In genomic region chr14:94081386-94081820, GRCh38 we compare ENCODE assay signal across 8 cellular contexts. TPM values are rescaled to one million over a fixed set of nuclear protein-coding genes. Genes with fewer than 3 reads are reported as not detected.
A peak's percentile ranks its signal among the peaks of the same experiment; 100 is the strongest.
DNase-seq lines count a peak whose midpoint lies in the region; ATAC-seq, FAIRE-seq and TF ChIP-seq lines count a peak whose summit lies in the region.

No MANE protein-coding gene starts in this region.

- H3K4me1 Mint-ChIP-seq in H9 (peaks cover 30 to 33% of the 10 kb centered on the region in 2 experiments), natural killer cell (peaks cover 37 to 56% of the 10 kb centered on the region in 2 donors)

- H3K9me3 ChIP-seq in H9 (ENCODE audit: control insufficient read depth, low read depth, low read length), result no peaks in the 10 kb centered on the region
- no peaks in the 10 kb centered on the region for H3K9me3 ChIP-seq in ectodermal cell (ENCODE audit: control insufficient read depth, low read length)

- no peak overlapping the region for H3T11ph ChIP-seq in H9 (ENCODE audit: low read length)

- peaks cover 2% of the 10 kb centered on the region for H3K4me1 ChIP-seq in H9 (ENCODE audit: insufficient read depth, low read length)
- peaks cover 22% of the 10 kb centered on the region for H3K4me1 ChIP-seq in ectodermal cell (ENCODE audit: control insufficient read depth, insufficient read depth, low read length)

- H3K27me3 ChIP-seq in H9 (ENCODE audit: insufficient read depth, low read length) (no peaks in the 10 kb centered on the region), ectodermal cell (ENCODE audit: control insufficient read depth, insufficient read depth, low read length, poor library complexity, severe bottlenecking) (no peaks in the 10 kb centered on the region)

- no peak overlapping the region for H2BK20ac ChIP-seq in H9 (ENCODE audit: low read depth, low read length, poor library complexity, severe bottlenecking)

- no peak overlapping the region for H3K56ac ChIP-seq in H9 (ENCODE audit: insufficient read length, low read depth, low read length)

- H3K27ac Mint-ChIP-seq in H9 (peak overlapping the region; percentile 65 to 96 (median 79); a peak in 6 of 7 replicates), natural killer cell (peak overlapping the region; percentile 97 to 98)

- peaks cover 4% of the 10 kb centered on the region for H4K20me1 ChIP-seq in H9 (ENCODE audit: control insufficient read depth, insufficient read depth, insufficient read length)

- DNase-seq in H9, result no peak
- DNase-seq in NCI-H69 (lab: John Stamatoyannopoulos, UW), result peak; percentile 72
- no peak for DNase-seq in natural killer cell
- DNase-seq in NCI-H1417 (lab: John Stamatoyannopoulos, UW), result no peak
- no peak for DNase-seq in GM19239 (ENCODE audit: insufficient read length, low spot score)
- DNase-seq in RCC 7860 (ENCODE audit: low spot score), result no peak

- no peak overlapping the region for H3K14ac ChIP-seq in H9 (ENCODE audit: insufficient read depth, low read length)

- no CpG with 5 or more reads among the region's 19 CpGs for WGBS in H9 (ENCODE audit: extremely low coverage, insufficient read length, low lambda C conversion rate)
- WGBS in ectodermal cell, 2 experiments, result 4 to 6% methylated on average over 19 of the region's 19 CpGs

- peak overlapping the region; percentile 92 for H3K4me2 ChIP-seq in H9 (ENCODE audit: insufficient read depth, insufficient read length, low read length)

- H3K27ac ChIP-seq in H9 (ENCODE audit: insufficient read length, low read depth, low read length), result no peak overlapping the region
- no peak overlapping the region for H3K27ac ChIP-seq in ectodermal cell (ENCODE audit: insufficient read depth, low read depth, low read length, poor library complexity, severe bottlenecking)

- H3K9ac ChIP-seq in H9 (ENCODE audit: extremely low read depth, insufficient read length, low read length), result peak overlapping the region; percentile 23

- no peak overlapping the region for H3K23ac ChIP-seq in H9 (ENCODE audit: insufficient read length, low read depth, low read length)

- H3K36me3 ChIP-seq in ectodermal cell (ENCODE audit: control insufficient read depth, insufficient read depth, low read length), result peaks cover 14% of the 10 kb centered on the region

- no peak overlapping the region for H2BK15ac ChIP-seq in H9 (ENCODE audit: low read depth, low read length)

- no peak for FAIRE-seq in GM19239 (lab: Jason Lieb, UNC)
- no peak for FAIRE-seq in RCC 7860 (lab: Jason Lieb, UNC)

- H3K4me3 ChIP-seq in ectodermal cell (ENCODE audit: insufficient read depth, low read depth, low read length), result peak overlapping the region; percentile 92

- H3K23me2 ChIP-seq in H9 (ENCODE audit: insufficient read length, low read depth, low read length, poor library complexity, severe bottlenecking), result peaks cover 8% of the 10 kb centered on the region

- H3K9me3 Mint-ChIP-seq in H9, result peaks cover 2 to 3% of the 10 kb centered on the region in 2 experiments; a peak in 2 of 5 replicates
- H3K9me3 Mint-ChIP-seq in natural killer cell, result no peaks in the 10 kb centered on the region

- no peak overlapping the region for H2BK12ac ChIP-seq in H9 (ENCODE audit: insufficient read length, low read depth, low read length)

- H4K5ac ChIP-seq in H9 (ENCODE audit: insufficient read length, low read depth, low read length), result no peak overlapping the region

- H3K4me3 Mint-ChIP-seq in H9 (peak overlapping the region; percentile 99 to 100), natural killer cell (peak overlapping the region; percentile 100)

- H4K91ac ChIP-seq in H9 (ENCODE audit: insufficient read length, low read depth, low read length), result no peak overlapping the region

- intact Hi-C loops in natural killer cell (cut with micrococcal nuclease), result loop anchor here (1.0 to 5.0 kb wide), 4 partner anchors 25 to 119 kb away; partner anchors contain the start of gene OTUB2

- H2AK5ac ChIP-seq in H9 (ENCODE audit: insufficient read length, low read length), result no peak overlapping the region

- H3K27me3 Mint-ChIP-seq in H9 (ENCODE audit: low read depth) (no peaks in the 10 kb centered on the region), natural killer cell (ENCODE audit: low read depth in 2 of 2) (no peaks in the 10 kb centered on the region)

- no peak overlapping the region for H2BK5ac ChIP-seq in H9 (ENCODE audit: insufficient read length, low read length)

- TF ChIP-seq CTCF in H9 (conservative IDR thresholded peaks at IDR 0.05) (no peak), natural killer cell (IDR thresholded peaks at IDR 0.05) (no peak)

- ATAC-seq in GM18502 (IDR thresholded peaks at IDR 0.05; ENCODE audit: poor library complexity, unreplicated experiment) (peak; percentile 29), natural killer cell (peak in 1 of 3 donors; percentile 15)

- no peak overlapping the region for H2BK120ac ChIP-seq in H9 (ENCODE audit: low read depth, low read length, poor library complexity, severe bottlenecking)

- no peak overlapping the region for H3K4ac ChIP-seq in H9 (ENCODE audit: low read depth, low read length)

- H4K8ac ChIP-seq in H9 (replicated peaks; ENCODE audit: insufficient read length, low read depth, low read length), result no peak overlapping the region

- no peak overlapping the region for H3K18ac ChIP-seq in H9 (ENCODE audit: insufficient read length, low read depth, low read length)

- H3K79me2 ChIP-seq in H9 (ENCODE audit: insufficient read depth, low read length), result peaks cover 36% of the 10 kb centered on the region

- H3K36me3 Mint-ChIP-seq in H9 (ENCODE audit: insufficient read depth in 1 of 3, low read depth in 3 of 3) (peaks cover 29 to 35% (median 34%) of the 10 kb centered on the region in 3 experiments), natural killer cell (no peaks in the 10 kb centered on the region)

- peak overlapping the region; percentile 52 for H2AFZ ChIP-seq in H9 (ENCODE audit: low read length)

- peaks cover 4% of the 10 kb centered on the region for H3K79me1 ChIP-seq in H9 (ENCODE audit: insufficient read depth, low read depth, low read length, poor library complexity, severe bottlenecking)

RNA-seq across cellular contexts. Expression of gene IFI27L1, which starts 0.3 kb away (rescaled TPM):
- total RNA-seq in H9 (2021) (27.4 TPM in 2 replicates), natural killer cell (10 to 100 TPM; 10.1 to 15.1 (median 12.1) TPM)
- 31.1 TPM for polyA plus RNA-seq in ectodermal cell (2013, experiment 1 of 4)
- polyA plus RNA-seq in ectodermal cell (2013, experiment 2 of 4), result 32.9 TPM
- 24.0 TPM for polyA plus RNA-seq in ectodermal cell (2013, experiment 3 of 4)
- 23.3 TPM for polyA plus RNA-seq in ectodermal cell (2013, experiment 4 of 4)

RNA-seq across cellular contexts. Expression of gene DDX24, which starts 0.4 kb away (rescaled TPM):
- total RNA-seq in H9 (2021), result 172 TPM in 2 replicates
- polyA plus RNA-seq in ectodermal cell (2013, experiment 1 of 4), result 173 TPM
- polyA plus RNA-seq in ectodermal cell (2013, experiment 2 of 4), result 158 TPM
- polyA plus RNA-seq in ectodermal cell (2013, experiment 3 of 4), result 118 TPM
- 131 TPM for polyA plus RNA-seq in ectodermal cell (2013, experiment 4 of 4)
- 100 to 1,000 TPM; 250 to 357 (median 296) TPM for total RNA-seq in natural killer cell

RNA-seq across cellular contexts. Expression of gene IFI27, which starts 29.1 kb away (rescaled TPM):
- total RNA-seq in H9 (2021), result 1.7 TPM in 2 replicates
- polyA plus RNA-seq in ectodermal cell (2013, experiment 1 of 4), result 6.6 TPM
- 6.3 TPM for polyA plus RNA-seq in ectodermal cell (2013, experiment 2 of 4)
- 6.1 TPM for polyA plus RNA-seq in ectodermal cell (2013, experiment 3 of 4)
- 5.8 TPM for polyA plus RNA-seq in ectodermal cell (2013, experiment 4 of 4)
- total RNA-seq in natural killer cell, result 1 to 10 TPM in 1 of 3 donors, under 1 TPM in 2; 0.47 to 1.3 (median 0.52) TPM

RNA-seq across cellular contexts. Expression of gene IFI27L2, which starts 48.0 kb away (rescaled TPM):
- total RNA-seq in H9 (2021), result 28.6 and 32.5 TPM in 2 replicates
- polyA plus RNA-seq in ectodermal cell (2013, experiment 1 of 4), result 53.4 TPM
- polyA plus RNA-seq in ectodermal cell (2013, experiment 2 of 4), result 56.3 TPM
- polyA plus RNA-seq in ectodermal cell (2013, experiment 3 of 4), result 68.5 TPM
- polyA plus RNA-seq in ectodermal cell (2013, experiment 4 of 4), result 90.3 TPM
- 10 to 100 TPM; 36.3 to 55.1 (median 39.8) TPM for total RNA-seq in natural killer cell

RNA-seq across cellular contexts. Expression of gene OTUB2, which starts 55.3 kb away (rescaled TPM):
- total RNA-seq in H9 (2021) (3.6 and 3.7 TPM in 2 replicates), natural killer cell (under 1 TPM in 2 of 3 donors, not detected in 1; 0.09 to 0.13 TPM)
- polyA plus RNA-seq in ectodermal cell (2013, experiment 1 of 4), result 8.7 TPM
- polyA plus RNA-seq in ectodermal cell (2013, experiment 2 of 4), result 8.8 TPM
- 8.2 TPM for polyA plus RNA-seq in ectodermal cell (2013, experiment 3 of 4)
- 8.6 TPM for polyA plus RNA-seq in ectodermal cell (2013, experiment 4 of 4)
